Comparison of ENCODE assay signal across 14 cellular contexts in genomic region chr14:22515961-22516360, GRCh38.
DNase-seq lines count a peak whose midpoint lies in the region; ATAC-seq and TF ChIP-seq lines count a peak whose summit lies in the region.
"Had no signal": no experiment of that assay in that cellular context is flagged by ENCODE, and none has a peak within 500 bp of the region (broad histone marks: within the 10 kb centered on the region; RNA-seq: fewer than 3 reads in every experiment).

No MANE protein-coding gene starts in this region.

- peak overlapping the region; percentile 68 for H3K4me2 ChIP-seq in OCI-LY7 (ENCODE audit: low read length)

- H3K27me3 Mint-ChIP-seq in activated CD4-positive, alpha-beta T cell treated with anti-CD3 and anti-CD28 coated beads for 36 hours: no peaks in the 10 kb centered on the region

- H3K36me3 ChIP-seq in OCI-LY7 (ENCODE audit: insufficient read depth, low read length): no peaks in the 10 kb centered on the region
- H3K36me3 ChIP-seq in effector memory CD4-positive, alpha-beta T cell (ENCODE audit: control insufficient read depth, insufficient read depth, low read length): peaks cover 17% of the 10 kb centered on the region
- H3K36me3 ChIP-seq: MG63, suprapubic skin had no signal

- H4K20me1 ChIP-seq in OCI-LY7 (ENCODE audit: insufficient read depth, low read length): no peaks in the 10 kb centered on the region

- CTCF ChIA-PET in activated CD4-positive, alpha-beta T cell treated with anti-CD3 and anti-CD28 coated beads for 36 hours (lab: Charles Lee): interaction anchor here (1.2 to 3.8 kb wide), 2 partner anchors 11 to 40 kb away, joined by 3 to 17 read pairs; no protein-coding TSS in a partner anchor
- CTCF ChIA-PET in OCI-LY7 (lab: Charles Lee; ENCODE audit: unreplicated experiment): no interaction called here

- no TSS peak for BruUV-seq in OCI-LY7 (replicated peaks; lab: Mats Ljungman, UMichigan)

- H3K9me3 Mint-ChIP-seq in activated CD4-positive, alpha-beta T cell treated with anti-CD3 and anti-CD28 coated beads for 36 hours (ENCODE audit: low read depth): no peaks in the 10 kb centered on the region
- no peaks in the 10 kb centered on the region for H3K9me3 Mint-ChIP-seq in stimulated activated effector memory CD8-positive, alpha-beta T cell treated with anti-CD3 and anti-CD28 coated beads, Interleukin-12 subunit alpha, Interleukin-12 subunit beta, amount 100 ng/mL, for 72 hours

- H3K4me1 ChIP-seq in OCI-LY7 (ENCODE audit: insufficient read depth, low read length, poor library complexity, severe bottlenecking): peaks cover 98% of the 10 kb centered on the region
- H3K4me1 ChIP-seq in effector memory CD4-positive, alpha-beta T cell (ENCODE audit: control insufficient read depth, insufficient read depth, low read length, poor library complexity, severe bottlenecking): peaks cover 90% of the 10 kb centered on the region

- H3K4me3 Mint-ChIP-seq in activated CD4-positive, alpha-beta T cell treated with anti-CD3 and anti-CD28 coated beads for 36 hours: peak overlapping the region; percentile 84
- H3K4me3 Mint-ChIP-seq in stimulated activated effector memory CD8-positive, alpha-beta T cell treated with anti-CD3 and anti-CD28 coated beads, Interleukin-12 subunit alpha, Interleukin-12 subunit beta, amount 100 ng/mL, for 72 hours: peak overlapping the region; percentile 78

- peak overlapping the region; percentile 40; the same call in 1 of the 2 replicates for H2AFZ ChIP-seq in OCI-LY7 (ENCODE audit: low read length)

- H3K79me2 ChIP-seq in OCI-LY7 (ENCODE audit: insufficient read depth, low read depth, low read length): no peaks in the 10 kb centered on the region

- TF ChIP-seq CTCF in OCI-LY7 (conservative IDR thresholded peaks at IDR 0.05; ENCODE audit: low read length): no peak

- H3K9me2 ChIP-seq in OCI-LY7 (ENCODE audit: insufficient read depth, low read length): no peaks in the 10 kb centered on the region

- H3K27ac Mint-ChIP-seq in activated CD4-positive, alpha-beta T cell treated with anti-CD3 and anti-CD28 coated beads for 36 hours: peak overlapping the region; percentile 97
- H3K27ac Mint-ChIP-seq in stimulated activated effector memory CD8-positive, alpha-beta T cell treated with anti-CD3 and anti-CD28 coated beads, Interleukin-12 subunit alpha, Interleukin-12 subunit beta, amount 100 ng/mL, for 72 hours: peak overlapping the region; percentile 99

- no peak for DNase-seq in activated CD4-positive, alpha-beta T cell treated with anti-CD3 and anti-CD28 coated beads for 36 hours
- no peak for DNase-seq in activated CD4-positive, alpha-beta T cell treated with anti-CD3 and anti-CD28 coated beads, Interleukin-2, amount 50 U/mL, for 4 hours
- DNase-seq in OCI-LY7 (ENCODE audit: low spot score) (no peak), medulla oblongata (ENCODE audit: extremely low spot score) (no peak), mesenteric fat pad (ENCODE audit: low spot score) (no peak)
- no peak for DNase-seq in effector memory CD4-positive, alpha-beta T cell
- DNase-seq in stimulated activated effector memory CD8-positive, alpha-beta T cell treated with anti-CD3 and anti-CD28 coated beads, Interleukin-12 subunit alpha, Interleukin-12 subunit beta, amount 100 ng/mL, for 72 hours (ENCODE audit: low spot score in 2 of 2): no peak
- DNase-seq: effector CD8-positive, alpha-beta T cell; foreskin keratinocyte; MG63; NCI-H2171; PC-3 had no signal

- H3K4me1 Mint-ChIP-seq in activated CD4-positive, alpha-beta T cell treated with anti-CD3 and anti-CD28 coated beads for 36 hours: peaks cover 78% of the 10 kb centered on the region
- peaks cover 60% of the 10 kb centered on the region for H3K4me1 Mint-ChIP-seq in stimulated activated effector memory CD8-positive, alpha-beta T cell treated with anti-CD3 and anti-CD28 coated beads, Interleukin-12 subunit alpha, Interleukin-12 subunit beta, amount 100 ng/mL, for 72 hours

- intact Hi-C loops in activated CD4-positive, alpha-beta T cell treated with anti-CD3 and anti-CD28 coated beads for 36 hours (cut with DNase I, micrococcal nuclease): loop anchor here (5.0 to 10.0 kb wide), 2 partner anchors 291 to 794 kb away; no protein-coding TSS in a partner anchor
- intact Hi-C loops in OCI-LY7 (cut with micrococcal nuclease; ENCODE audit: unreplicated experiment): no loop called here

- no peaks in the 10 kb centered on the region for H3K27me3 ChIP-seq in effector memory CD4-positive, alpha-beta T cell (replicated peaks; ENCODE audit: control insufficient read depth, insufficient read depth, low read length, poor library complexity, severe bottlenecking)
- H3K27me3 ChIP-seq: foreskin keratinocyte, MG63, suprapubic skin had no signal

- H3K4me3 ChIP-seq in OCI-LY7 (ENCODE audit: low read depth, low read length, poor library complexity, severe bottlenecking): peak overlapping the region; percentile 19
- H3K4me3 ChIP-seq in effector memory CD4-positive, alpha-beta T cell (ENCODE audit: insufficient read depth, low read depth, low read length, poor library complexity, severe bottlenecking): peak overlapping the region; percentile 36
- H3K4me3 ChIP-seq: MG63, suprapubic skin had no signal

- no peaks in the 10 kb centered on the region for H3K9me3 ChIP-seq in OCI-LY7 (ENCODE audit: low read length)
- H3K9me3 ChIP-seq in effector memory CD4-positive, alpha-beta T cell (ENCODE audit: control insufficient read depth, low read length): no peaks in the 10 kb centered on the region
- H3K9me3 ChIP-seq: MG63, suprapubic skin had no signal

- no peak for ATAC-seq in activated CD4-positive, alpha-beta T cell treated with anti-CD3 and anti-CD28 coated beads for 36 hours
- ATAC-seq in stimulated activated effector memory CD8-positive, alpha-beta T cell treated with anti-CD3 and anti-CD28 coated beads, Interleukin-12 subunit alpha, Interleukin-12 subunit beta, amount 100 ng/mL, for 72 hours: no peak
- ATAC-seq in GM18873 (IDR thresholded peaks at IDR 0.05; ENCODE audit: low FRiP score, unreplicated experiment): no peak
- ATAC-seq: foreskin keratinocyte, PC-3 had no signal

- POLR2A ChIA-PET in activated CD4-positive, alpha-beta T cell treated with anti-CD3 and anti-CD28 coated beads for 36 hours (lab: Charles Lee): interaction anchor here (0.6 to 1.0 kb wide), 5 partner anchors 13 to 668 kb away, joined by 4 to 6 read pairs (median 4); no protein-coding TSS in a partner anchor
- POLR2A ChIA-PET in OCI-LY7 (lab: Charles Lee): interaction anchor here (1.4 to 7.6 kb wide), 3 partner anchors 9 to 16 kb away, joined by 3 to 101 read pairs (median 10); no protein-coding TSS in a partner anchor

- peaks cover 98% of the 10 kb centered on the region for H3K36me3 Mint-ChIP-seq in activated CD4-positive, alpha-beta T cell treated with anti-CD3 and anti-CD28 coated beads for 36 hours (ENCODE audit: low read depth)
- H3K36me3 Mint-ChIP-seq in stimulated activated effector memory CD8-positive, alpha-beta T cell treated with anti-CD3 and anti-CD28 coated beads, Interleukin-12 subunit alpha, Interleukin-12 subunit beta, amount 100 ng/mL, for 72 hours: peaks cover 100% of the 10 kb centered on the region

- H3K27ac ChIP-seq in OCI-LY7 (ENCODE audit: low read depth, low read length, poor library complexity, severe bottlenecking): peak overlapping the region; percentile 71
- peak overlapping the region; percentile 83 for H3K27ac ChIP-seq in effector memory CD4-positive, alpha-beta T cell (ENCODE audit: insufficient read depth, low read length, poor library complexity, severe bottlenecking)
- H3K27ac ChIP-seq: foreskin keratinocyte, suprapubic skin had no signal
